Comparison of ENCODE assay signal across 2 cellular contexts in the genomic region with DNA sequence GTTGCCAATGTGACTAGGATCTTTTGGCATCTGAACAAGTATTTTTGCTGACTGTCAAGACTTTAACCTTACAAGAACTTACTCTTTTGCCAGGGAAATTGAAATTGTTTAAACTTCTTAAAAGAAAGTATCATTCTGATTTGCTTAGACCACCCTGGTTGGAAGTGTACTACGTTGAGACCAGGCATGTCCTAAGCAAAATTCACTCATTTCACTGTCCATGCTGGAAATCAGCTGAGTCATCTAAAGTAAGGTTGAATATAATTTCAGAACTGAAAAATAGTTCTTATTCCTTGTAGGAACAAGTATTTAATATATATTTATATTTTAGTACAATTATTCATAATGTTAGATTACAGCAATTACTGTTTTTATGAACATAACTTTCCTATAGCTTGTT.
TF ChIP-seq lines count a peak whose summit lies in the region.

No MANE protein-coding gene starts in this region.

TF ChIP-seq in A549, 52 proteins besides CTCF, POLR2A, EP300 and RAD21:
- TF ChIP-seq EHMT2 (IDR thresholded peaks at IDR 0.05; ENCODE audit: low read depth) (no peak), MAFK (IDR thresholded peaks at IDR 0.05; ENCODE audit: partially characterized antibody) (peak; percentile 74)

TF ChIP-seq in IMR-90, 13 proteins besides CTCF, POLR2A, EP300 and RAD21:
- no peak for TF ChIP-seq SMC3 (IDR thresholded peaks at IDR 0.05; ENCODE audit: low read depth, low read length)
- TF ChIP-seq NFE2L2 (IDR thresholded peaks at IDR 0.05; ENCODE audit: low read depth, low read length) = peak; percentile 71
- peak; percentile 71 for TF ChIP-seq MAFK (IDR thresholded peaks at IDR 0.05; ENCODE audit: low read depth, low read length)
